ENCODE assay signal across 30 cellular contexts in the genomic region with DNA sequence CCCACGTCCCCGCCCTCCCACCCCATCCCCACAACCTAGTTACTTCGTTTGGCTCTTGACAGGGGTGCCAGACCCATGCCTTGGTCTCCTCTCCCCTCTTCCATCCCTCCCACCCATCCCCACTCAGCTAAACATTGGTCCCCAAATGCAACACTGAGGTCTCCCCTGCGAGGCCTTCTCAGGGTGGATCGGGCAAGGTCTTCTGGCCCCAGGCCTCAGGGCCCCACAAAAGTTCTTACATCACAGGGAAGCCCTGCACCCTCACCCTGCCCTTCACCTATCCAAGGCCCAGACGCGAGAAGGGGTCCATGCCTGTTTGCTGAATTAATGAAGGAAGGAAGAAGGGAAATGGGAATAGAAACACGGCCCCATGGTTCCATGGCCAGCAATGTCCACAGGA. TPM values are rescaled to one million over a fixed set of nuclear protein-coding genes. Genes with fewer than 3 reads are reported as not detected.
"Had no signal": no experiment of that assay in that cellular context is flagged by ENCODE, and none has a peak within 500 bp of the region (broad histone marks: within the 10 kb centered on the region; RNA-seq: fewer than 3 reads in every experiment).

No MANE protein-coding gene starts in this region.

- H3K36me3 Mint-ChIP-seq: naive thymus-derived CD8-positive, alpha-beta T cell; natural killer cell treated with Interleukin-12 subunit alpha and Interleukin-12 subunit beta and Interleukin-15 and Interleukin-18, amount 100 ng/mL, for 72 hours; stimulated activated naive B cell treated with anti-CD40 and anti-IgM and Interleukin-4, amounts not matched to agents 10 μg/mL and 1 μg/mL and 100 μg/mL, for 72 hours had no signal

- H3K9me3 Mint-ChIP-seq: naive thymus-derived CD8-positive, alpha-beta T cell; natural killer cell treated with Interleukin-12 subunit alpha and Interleukin-12 subunit beta and Interleukin-15 and Interleukin-18, amount 100 ng/mL, for 72 hours; neural crest cell; stimulated activated naive B cell treated with anti-CD40 and anti-IgM and Interleukin-4, amounts not matched to agents 10 μg/mL and 1 μg/mL and 100 μg/mL, for 72 hours; stimulated activated naive CD8-positive, alpha-beta T cell treated with anti-CD3 and anti-CD28 coated beads, Interleukin-15, amount 100 ng/mL, for 72 hours; type B pancreatic cell had no signal

- H3K4me3 ChIP-seq: ovary, psoas muscle, right lobe of liver, sigmoid colon, suprapubic skin, testis, tibial artery, transverse colon, upper lobe of right lung, uterus had no signal

- ATAC-seq: naive thymus-derived CD8-positive, alpha-beta T cell; natural killer cell treated with Interleukin-12 subunit alpha and Interleukin-12 subunit beta and Interleukin-15 and Interleukin-18, amount 100 ng/mL, for 72 hours; psoas muscle; right cardiac atrium; right lobe of liver; stimulated activated naive B cell treated with anti-CD40 and anti-IgM and Interleukin-4, amounts not matched to agents 10 μg/mL and 1 μg/mL and 100 μg/mL, for 72 hours; stimulated activated naive CD8-positive, alpha-beta T cell treated with anti-CD3 and anti-CD28 coated beads, Interleukin-15, amount 100 ng/mL, for 72 hours; upper lobe of right lung had no signal

- H3K36me3 ChIP-seq: ovary, sigmoid colon, suprapubic skin, tibial artery, transverse colon, upper lobe of right lung, uterus had no signal

- FAIRE-seq: small intestine had no signal

- H3K4me1 ChIP-seq: parathyroid adenoma, psoas muscle, right lobe of liver had no signal

- H3K27me3 ChIP-seq: ovary, right lobe of liver, sigmoid colon, suprapubic skin, testis, tibial artery, transverse colon, upper lobe of right lung, uterus had no signal

- H3K4me1 Mint-ChIP-seq: stimulated activated naive CD8-positive, alpha-beta T cell treated with anti-CD3 and anti-CD28 coated beads, Interleukin-15, amount 100 ng/mL, for 72 hours had no signal

- H3K27me3 Mint-ChIP-seq: naive B cell; natural killer cell treated with Interleukin-12 subunit alpha and Interleukin-12 subunit beta and Interleukin-15 and Interleukin-18, amount 100 ng/mL, for 72 hours; progenitor cell of endocrine pancreas; stimulated activated naive B cell treated with anti-CD40 and anti-IgM and Interleukin-4, amounts not matched to agents 10 μg/mL and 1 μg/mL and 100 μg/mL, for 72 hours; stimulated activated naive CD8-positive, alpha-beta T cell treated with anti-CD3 and anti-CD28 coated beads, Interleukin-15, amount 100 ng/mL, for 72 hours had no signal

- H3K27ac Mint-ChIP-seq: natural killer cell treated with Interleukin-12 subunit alpha and Interleukin-12 subunit beta and Interleukin-15 and Interleukin-18, amount 100 ng/mL, for 72 hours; nephron progenitor cell; progenitor cell of endocrine pancreas; stimulated activated naive B cell treated with anti-CD40 and anti-IgM and Interleukin-4, amounts not matched to agents 10 μg/mL and 1 μg/mL and 100 μg/mL, for 72 hours; stimulated activated naive CD8-positive, alpha-beta T cell treated with anti-CD3 and anti-CD28 coated beads, Interleukin-15, amount 100 ng/mL, for 72 hours; type B pancreatic cell had no signal

- H3K27ac ChIP-seq: ovary, parathyroid adenoma, psoas muscle, right lobe of liver, sigmoid colon, suprapubic skin, testis, transverse colon, upper lobe of right lung had no signal

- H3K4me3 Mint-ChIP-seq: naive B cell; naive thymus-derived CD8-positive, alpha-beta T cell; natural killer cell treated with Interleukin-12 subunit alpha and Interleukin-12 subunit beta and Interleukin-15 and Interleukin-18, amount 100 ng/mL, for 72 hours; nephron progenitor cell; neural crest cell; stimulated activated naive B cell treated with anti-CD40 and anti-IgM and Interleukin-4, amounts not matched to agents 10 μg/mL and 1 μg/mL and 100 μg/mL, for 72 hours; stimulated activated naive CD8-positive, alpha-beta T cell treated with anti-CD3 and anti-CD28 coated beads, Interleukin-15, amount 100 ng/mL, for 72 hours; type B pancreatic cell had no signal

- H3K9me3 ChIP-seq: ovary, psoas muscle, right lobe of liver, sigmoid colon, suprapubic skin, testis, tibial artery, transverse colon, upper lobe of right lung, uterus had no signal

- H2AFZ ChIP-seq: parathyroid adenoma had no signal

- H3K9ac ChIP-seq: parathyroid adenoma had no signal

- DNase-seq: naive B cell; naive thymus-derived CD8-positive, alpha-beta T cell; nephron progenitor cell; occipital lobe; ovary; right cardiac atrium; right lobe of liver; sigmoid colon; small intestine; stimulated activated CD4-positive, alpha-beta T cell treated with anti-CD3 and anti-CD28 coated beads, Interleukin-12 subunit alpha, Interleukin-12 subunit beta, amount 100 ng/mL, for 4 hours; stimulated activated CD4-positive, alpha-beta T cell treated with anti-CD3 and anti-CD28 coated beads, Interleukin-1b, Interleukin-23, amount 100 ng/mL, for 48 hours; stimulated activated CD4-positive, alpha-beta T cell treated with anti-CD3 and anti-CD28 coated beads, Interleukin-4, amount 100 ng/mL, for 1 hour; stimulated activated CD4-positive, alpha-beta T cell treated with anti-CD3 and anti-CD28 coated beads, Interleukin-4, amount 100 ng/mL, for 4 hours; stimulated activated CD8-positive, alpha-beta memory T cell treated with anti-CD3 and anti-CD28 coated beads, Interleukin-4, amount 100 ng/mL, for 48 hours; stimulated activated naive B cell treated with anti-CD40 and anti-IgM and Interleukin-4, amounts not matched to agents 10 μg/mL and 1 μg/mL and 100 μg/mL, for 72 hours; stimulated activated naive CD4-positive, alpha-beta T cell treated with Interleukin-2 at 50 U/mL for 16 hours; stimulated activated naive CD8-positive, alpha-beta T cell treated with anti-CD3 and anti-CD28 coated beads, Interleukin-15, amount 100 ng/mL, for 72 hours; substantia nigra; testis; tibial artery; transverse colon; upper lobe of right lung; uterus had no signal

RNA-seq across cellular contexts. Expression of gene TNS3, which starts 32.0 kb away (rescaled TPM):
- polyA plus RNA-seq: naive thymus-derived CD8-positive, alpha-beta T cell had no signal
